1 cellular context compared by ENCODE assay signal in genomic region chr17:46817901-46818209, GRCh38.
TF ChIP-seq lines count a peak whose summit lies in the region.

No MANE protein-coding gene starts in this region.

TF ChIP-seq in SK-N-SH, 30 proteins besides CTCF, POLR2A, EP300 and RAD21 (continued from another document):
- TF ChIP-seq, protein P1, sequence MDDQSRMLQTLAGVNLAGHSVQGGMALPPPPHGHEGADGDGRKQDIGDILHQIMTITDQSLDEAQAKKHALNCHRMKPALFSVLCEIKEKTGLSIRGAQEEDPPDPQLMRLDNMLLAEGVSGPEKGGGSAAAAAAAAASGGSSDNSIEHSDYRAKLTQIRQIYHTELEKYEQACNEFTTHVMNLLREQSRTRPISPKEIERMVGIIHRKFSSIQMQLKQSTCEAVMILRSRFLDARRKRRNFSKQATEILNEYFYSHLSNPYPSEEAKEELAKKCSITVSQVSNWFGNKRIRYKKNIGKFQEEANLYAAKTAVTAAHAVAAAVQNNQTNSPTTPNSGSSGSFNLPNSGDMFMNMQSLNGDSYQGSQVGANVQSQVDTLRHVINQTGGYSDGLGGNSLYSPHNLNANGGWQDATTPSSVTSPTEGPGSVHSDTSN (IDR thresholded peaks at IDR 0.05), result no peak
- TF ChIP-seq, protein P2, sequence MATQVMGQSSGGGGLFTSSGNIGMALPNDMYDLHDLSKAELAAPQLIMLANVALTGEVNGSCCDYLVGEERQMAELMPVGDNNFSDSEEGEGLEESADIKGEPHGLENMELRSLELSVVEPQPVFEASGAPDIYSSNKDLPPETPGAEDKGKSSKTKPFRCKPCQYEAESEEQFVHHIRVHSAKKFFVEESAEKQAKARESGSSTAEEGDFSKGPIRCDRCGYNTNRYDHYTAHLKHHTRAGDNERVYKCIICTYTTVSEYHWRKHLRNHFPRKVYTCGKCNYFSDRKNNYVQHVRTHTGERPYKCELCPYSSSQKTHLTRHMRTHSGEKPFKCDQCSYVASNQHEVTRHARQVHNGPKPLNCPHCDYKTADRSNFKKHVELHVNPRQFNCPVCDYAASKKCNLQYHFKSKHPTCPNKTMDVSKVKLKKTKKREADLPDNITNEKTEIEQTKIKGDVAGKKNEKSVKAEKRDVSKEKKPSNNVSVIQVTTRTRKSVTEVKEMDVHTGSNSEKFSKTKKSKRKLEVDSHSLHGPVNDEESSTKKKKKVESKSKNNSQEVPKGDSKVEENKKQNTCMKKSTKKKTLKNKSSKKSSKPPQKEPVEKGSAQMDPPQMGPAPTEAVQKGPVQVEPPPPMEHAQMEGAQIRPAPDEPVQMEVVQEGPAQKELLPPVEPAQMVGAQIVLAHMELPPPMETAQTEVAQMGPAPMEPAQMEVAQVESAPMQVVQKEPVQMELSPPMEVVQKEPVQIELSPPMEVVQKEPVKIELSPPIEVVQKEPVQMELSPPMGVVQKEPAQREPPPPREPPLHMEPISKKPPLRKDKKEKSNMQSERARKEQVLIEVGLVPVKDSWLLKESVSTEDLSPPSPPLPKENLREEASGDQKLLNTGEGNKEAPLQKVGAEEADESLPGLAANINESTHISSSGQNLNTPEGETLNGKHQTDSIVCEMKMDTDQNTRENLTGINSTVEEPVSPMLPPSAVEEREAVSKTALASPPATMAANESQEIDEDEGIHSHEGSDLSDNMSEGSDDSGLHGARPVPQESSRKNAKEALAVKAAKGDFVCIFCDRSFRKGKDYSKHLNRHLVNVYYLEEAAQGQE (IDR thresholded peaks at IDR 0.05; ENCODE audit: low read depth, low read length), result no peak
- no peak for TF ChIP-seq FOXM1 (IDR thresholded peaks at IDR 0.05; ENCODE audit: low read depth)
- TF ChIP-seq NFIC (IDR thresholded peaks at IDR 0.05; ENCODE audit: borderline replicate concordance), result no peak
- no peak for TF ChIP-seq MXI1 (IDR thresholded peaks at IDR 0.05; ENCODE audit: low read depth, low read length)
- no peak for TF ChIP-seq TEAD4 (IDR thresholded peaks at IDR 0.05; ENCODE audit: borderline replicate concordance, insufficient read depth)
- no peak for TF ChIP-seq TAF1 (IDR thresholded peaks at IDR 0.05; ENCODE audit: borderline replicate concordance, low read depth, low read length)
- TF ChIP-seq FOSL2 (IDR thresholded peaks at IDR 0.05; ENCODE audit: borderline replicate concordance, low read depth), result no peak
- TF ChIP-seq, protein P3, sequence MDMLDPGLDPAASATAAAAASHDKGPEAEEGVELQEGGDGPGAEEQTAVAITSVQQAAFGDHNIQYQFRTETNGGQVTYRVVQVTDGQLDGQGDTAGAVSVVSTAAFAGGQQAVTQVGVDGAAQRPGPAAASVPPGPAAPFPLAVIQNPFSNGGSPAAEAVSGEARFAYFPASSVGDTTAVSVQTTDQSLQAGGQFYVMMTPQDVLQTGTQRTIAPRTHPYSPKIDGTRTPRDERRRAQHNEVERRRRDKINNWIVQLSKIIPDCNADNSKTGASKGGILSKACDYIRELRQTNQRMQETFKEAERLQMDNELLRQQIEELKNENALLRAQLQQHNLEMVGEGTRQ (IDR thresholded peaks at IDR 0.05; ENCODE audit: borderline replicate concordance, low read depth, low read length), result no peak
- TF ChIP-seq RCOR1 (IDR thresholded peaks at IDR 0.05; ENCODE audit: low read length), result no peak
- no peak for TF ChIP-seq POLR2AphosphoS5 (IDR thresholded peaks at IDR 0.05; ENCODE audit: low read depth, low read length)
- TF ChIP-seq MEF2A (IDR thresholded peaks at IDR 0.05; ENCODE audit: borderline replicate concordance, low read depth), result no peak
- TF ChIP-seq EZH2phosphoT487 (IDR thresholded peaks at IDR 0.05; ENCODE audit: borderline replicate concordance, low read depth), result no peak
- TF ChIP-seq USF1 (IDR thresholded peaks at IDR 0.05; ENCODE audit: borderline replicate concordance, low read depth), result no peak
- no peak for TF ChIP-seq FOXJ3 (CRISPR knock-in tag; IDR thresholded peaks at IDR 0.05)
TF ChIP-seq in SK-N-SH: peak in this region for 0.
